14 cellular contexts compared by ENCODE assay signal in genomic region chr13:48852911-48853310, GRCh38.
DNase-seq lines count a peak whose midpoint lies in the region; ATAC-seq and TF ChIP-seq lines count a peak whose summit lies in the region.
"Had no signal": no experiment of that assay in that cellular context is flagged by ENCODE, and none has a peak within 500 bp of the region (broad histone marks: within the 10 kb centered on the region; RNA-seq: fewer than 3 reads in every experiment).

No MANE protein-coding gene starts in this region.

- H3K4me3 Mint-ChIP-seq in stimulated activated naive CD8-positive, alpha-beta T cell treated with anti-CD3 and anti-CD28 coated beads, Interleukin-15, Interleukin-2, amounts not matched to agents 100 ng/mL and 50 ng/mL, for 24 hours = no peak overlapping the region
- H3K4me3 Mint-ChIP-seq in stimulated activated naive CD8-positive, alpha-beta T cell treated with anti-CD3 and anti-CD28 coated beads, Interleukin-15, amount 100 ng/mL, for 72 hours = no peak overlapping the region
- H3K4me3 Mint-ChIP-seq in activated T-helper 17 cell treated with anti-CD3 and anti-CD28 coated beads, Interleukin-2, amount 50 U/mL, for 72 hours = peak overlapping the region; percentile 65

- TF ChIP-seq CTCF in thoracic aorta (IDR thresholded peaks at IDR 0.05) (no peak), sigmoid colon (IDR thresholded peaks at IDR 0.05) (no peak)

- H3K27me3 Mint-ChIP-seq in stimulated activated naive CD8-positive, alpha-beta T cell treated with anti-CD3 and anti-CD28 coated beads, Interleukin-15, Interleukin-2, amounts not matched to agents 100 ng/mL and 50 ng/mL, for 24 hours = peaks cover 19% of the 10 kb centered on the region
- peaks cover 10% of the 10 kb centered on the region for H3K27me3 Mint-ChIP-seq in stimulated activated naive CD8-positive, alpha-beta T cell treated with anti-CD3 and anti-CD28 coated beads, Interleukin-15, amount 100 ng/mL, for 72 hours
- peaks cover 3% of the 10 kb centered on the region for H3K27me3 Mint-ChIP-seq in activated T-helper 17 cell treated with anti-CD3 and anti-CD28 coated beads, Interleukin-2, amount 50 U/mL, for 72 hours

- peaks cover 9% of the 10 kb centered on the region for H3K4me1 ChIP-seq in mesodermal cell (ENCODE audit: control insufficient read depth, insufficient read depth, low read length, poor library complexity, severe bottlenecking)
- H3K4me1 ChIP-seq in thoracic aorta (ENCODE audit: control insufficient read depth in 1 of 2, low read depth in 2 of 2) = peaks cover 0 to 15% of the 10 kb centered on the region in 2 donors
- H3K4me1 ChIP-seq in sigmoid colon = no peaks in the 10 kb centered on the region

- no peaks in the 10 kb centered on the region for H3K36me3 ChIP-seq in mesodermal cell (ENCODE audit: control insufficient read depth, insufficient read depth, low read length)
- no peaks in the 10 kb centered on the region for H3K36me3 ChIP-seq in thoracic aorta
- no peaks in the 10 kb centered on the region for H3K36me3 ChIP-seq in sigmoid colon

- WGBS in mesodermal cell (ENCODE audit: insufficient coverage in 2 of 2), 2 experiments = 89 to 90% methylated on average over 3 of the region's 3 CpGs
- WGBS in sigmoid colon, 2 donors = 92 to 94% methylated on average over 3 of the region's 3 CpGs

- TF ChIP-seq EP300 in sigmoid colon (IDR thresholded peaks at IDR 0.05) = no peak

- peaks cover 50% of the 10 kb centered on the region for H3K4me1 Mint-ChIP-seq in stimulated activated naive CD8-positive, alpha-beta T cell treated with anti-CD3 and anti-CD28 coated beads, Interleukin-15, Interleukin-2, amounts not matched to agents 100 ng/mL and 50 ng/mL, for 24 hours (ENCODE audit: low read depth)
- peaks cover 42% of the 10 kb centered on the region for H3K4me1 Mint-ChIP-seq in stimulated activated naive CD8-positive, alpha-beta T cell treated with anti-CD3 and anti-CD28 coated beads, Interleukin-15, amount 100 ng/mL, for 72 hours
- peaks cover 21% of the 10 kb centered on the region for H3K4me1 Mint-ChIP-seq in activated T-helper 17 cell treated with anti-CD3 and anti-CD28 coated beads, Interleukin-2, amount 50 U/mL, for 72 hours

- intact Hi-C loops in sigmoid colon (cut with DNase I) = no loop called here

- H3K9me3 Mint-ChIP-seq in stimulated activated naive CD8-positive, alpha-beta T cell treated with anti-CD3 and anti-CD28 coated beads, Interleukin-15, Interleukin-2, amounts not matched to agents 100 ng/mL and 50 ng/mL, for 24 hours = peaks cover 5% of the 10 kb centered on the region
- H3K9me3 Mint-ChIP-seq in stimulated activated naive CD8-positive, alpha-beta T cell treated with anti-CD3 and anti-CD28 coated beads, Interleukin-15, amount 100 ng/mL, for 72 hours = no peaks in the 10 kb centered on the region
- H3K9me3 Mint-ChIP-seq in activated T-helper 17 cell treated with anti-CD3 and anti-CD28 coated beads, Interleukin-2, amount 50 U/mL, for 72 hours = no peaks in the 10 kb centered on the region

- no peak for ATAC-seq in stimulated activated naive CD8-positive, alpha-beta T cell treated with anti-CD3 and anti-CD28 coated beads, Interleukin-15, amount 100 ng/mL, for 72 hours
- no peak for ATAC-seq in activated T-helper 17 cell treated with anti-CD3 and anti-CD28 coated beads, Interleukin-2, amount 50 U/mL, for 72 hours (replicated peaks)
- ATAC-seq in thoracic aorta (ENCODE audit: insufficient number of reproducible peaks, low FRiP score, low read depth) = no peak
- ATAC-seq: HCT116 had no signal

- TF ChIP-seq POLR2A in sigmoid colon (IDR thresholded peaks at IDR 0.05) = no peak

- H3K9me3 ChIP-seq in mesodermal cell (ENCODE audit: control insufficient read depth, low read length) = peaks cover 6% of the 10 kb centered on the region
- no peaks in the 10 kb centered on the region for H3K9me3 ChIP-seq in thoracic aorta
- no peaks in the 10 kb centered on the region for H3K9me3 ChIP-seq in sigmoid colon

- no peaks in the 10 kb centered on the region for H3K36me3 Mint-ChIP-seq in stimulated activated naive CD8-positive, alpha-beta T cell treated with anti-CD3 and anti-CD28 coated beads, Interleukin-15, Interleukin-2, amounts not matched to agents 100 ng/mL and 50 ng/mL, for 24 hours (ENCODE audit: low read depth)
- no peaks in the 10 kb centered on the region for H3K36me3 Mint-ChIP-seq in activated T-helper 17 cell treated with anti-CD3 and anti-CD28 coated beads, Interleukin-2, amount 50 U/mL, for 72 hours (ENCODE audit: low read depth)
- H3K36me3 Mint-ChIP-seq: CD4-positive, alpha-beta memory T cell; IgD-negative memory B cell had no signal

- no peaks in the 10 kb centered on the region for H3K27me3 ChIP-seq in thoracic aorta (replicated peaks; ENCODE audit: insufficient read depth)
- H3K27me3 ChIP-seq in sigmoid colon = no peaks in the 10 kb centered on the region

- H3K4me3 ChIP-seq in mesodermal cell (ENCODE audit: extremely low read depth, insufficient read depth, low read length, poor library complexity, severe bottlenecking) = no peak overlapping the region
- H3K4me3 ChIP-seq in thoracic aorta = peak overlapping the region; percentile 57
- H3K4me3 ChIP-seq in sigmoid colon = no peak overlapping the region

- no peak for DNase-seq in stimulated activated naive CD8-positive, alpha-beta T cell treated with anti-CD3 and anti-CD28 coated beads, Interleukin-15, amount 100 ng/mL, for 72 hours
- DNase-seq in thoracic aorta (ENCODE audit: low spot score) (no peak), DMS 273 (lab: John Stamatoyannopoulos, UW; ENCODE audit: unreplicated experiment) (no peak), sigmoid colon (no peak), SHP77 treated with DMSO at 0.1 percent for 48 hours (lab: John Stamatoyannopoulos, UW) (no peak)
- DNase-seq: ACHN; C1 segment of cervical spinal cord; CD4-positive, alpha-beta memory T cell; DMS153 had no signal

- peak overlapping the region; percentile 58 for H3K27ac Mint-ChIP-seq in stimulated activated naive CD8-positive, alpha-beta T cell treated with anti-CD3 and anti-CD28 coated beads, Interleukin-15, Interleukin-2, amounts not matched to agents 100 ng/mL and 50 ng/mL, for 24 hours
- no peak overlapping the region for H3K27ac Mint-ChIP-seq in stimulated activated naive CD8-positive, alpha-beta T cell treated with anti-CD3 and anti-CD28 coated beads, Interleukin-15, amount 100 ng/mL, for 72 hours
- H3K27ac Mint-ChIP-seq in activated T-helper 17 cell treated with anti-CD3 and anti-CD28 coated beads, Interleukin-2, amount 50 U/mL, for 72 hours = no peak overlapping the region
- H3K27ac Mint-ChIP-seq: IgD-negative memory B cell had no signal

- peak overlapping the region; percentile 64 for H3K27ac ChIP-seq in mesodermal cell (ENCODE audit: low read depth, low read length, severe bottlenecking)
- no peak overlapping the region for H3K27ac ChIP-seq in thoracic aorta
- H3K27ac ChIP-seq in sigmoid colon = no peak overlapping the region
